ENCODE assay signal across 1 cellular context in the genomic region with DNA sequence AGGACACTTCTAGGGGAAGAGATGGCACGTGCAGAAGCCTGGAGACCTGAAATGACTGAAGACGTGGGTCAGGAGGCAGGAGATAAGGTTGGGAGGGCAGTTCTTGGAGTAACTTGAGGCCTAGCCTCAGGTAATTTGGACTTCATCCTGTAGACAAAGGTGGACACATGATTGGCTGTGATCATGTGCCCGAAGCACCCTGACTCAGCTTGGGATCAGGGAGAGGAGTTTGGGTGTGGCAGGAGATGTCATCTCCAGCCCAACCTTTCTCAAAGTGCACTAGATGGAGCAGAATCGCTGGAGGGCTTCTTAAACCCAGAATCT.
TF ChIP-seq lines count a peak whose summit lies in the region.

No MANE protein-coding gene starts in this region.

TF ChIP-seq in HCT116, 20 proteins besides CTCF, POLR2A, EP300 and RAD21:
- TF ChIP-seq EZH2phosphoT487 (IDR thresholded peaks at IDR 0.05; ENCODE audit: borderline replicate concordance) (no peak), SP1 (IDR thresholded peaks at IDR 0.05; ENCODE audit: low read depth) (no peak), YY1 (IDR thresholded peaks at IDR 0.05; ENCODE audit: extremely low read depth, insufficient replicate concordance, low read depth, low read length) (no peak), ELF1 (IDR thresholded peaks at IDR 0.05; ENCODE audit: borderline replicate concordance, low read depth) (no peak), TCF7L2 (IDR thresholded peaks at IDR 0.05; ENCODE audit: borderline replicate concordance, extremely low read depth, insufficient read depth, insufficient read length) (no peak), ZFX (IDR thresholded peaks at IDR 0.05) (no peak), JUND (IDR thresholded peaks at IDR 0.05) (no peak), EZH2 (IDR thresholded peaks at IDR 0.05) (no peak), POLR2AphosphoS5 (IDR thresholded peaks at IDR 0.05; ENCODE audit: low read depth, low read length) (no peak), CEBPB (IDR thresholded peaks at IDR 0.05; ENCODE audit: low read depth) (no peak)
- TF ChIP-seq, protein P1, sequence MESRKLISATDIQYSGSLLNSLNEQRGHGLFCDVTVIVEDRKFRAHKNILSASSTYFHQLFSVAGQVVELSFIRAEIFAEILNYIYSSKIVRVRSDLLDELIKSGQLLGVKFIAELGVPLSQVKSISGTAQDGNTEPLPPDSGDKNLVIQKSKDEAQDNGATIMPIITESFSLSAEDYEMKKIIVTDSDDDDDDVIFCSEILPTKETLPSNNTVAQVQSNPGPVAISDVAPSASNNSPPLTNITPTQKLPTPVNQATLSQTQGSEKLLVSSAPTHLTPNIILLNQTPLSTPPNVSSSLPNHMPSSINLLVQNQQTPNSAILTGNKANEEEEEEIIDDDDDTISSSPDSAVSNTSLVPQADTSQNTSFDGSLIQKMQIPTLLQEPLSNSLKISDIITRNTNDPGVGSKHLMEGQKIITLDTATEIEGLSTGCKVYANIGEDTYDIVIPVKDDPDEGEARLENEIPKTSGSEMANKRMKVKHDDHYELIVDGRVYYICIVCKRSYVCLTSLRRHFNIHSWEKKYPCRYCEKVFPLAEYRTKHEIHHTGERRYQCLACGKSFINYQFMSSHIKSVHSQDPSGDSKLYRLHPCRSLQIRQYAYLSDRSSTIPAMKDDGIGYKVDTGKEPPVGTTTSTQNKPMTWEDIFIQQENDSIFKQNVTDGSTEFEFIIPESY (IDR thresholded peaks at IDR 0.05; ENCODE audit: extremely low read depth, insufficient replicate concordance, low read length), result no peak
